8 cellular contexts compared by ENCODE assay signal in genomic region chr18:35343936-35344735, GRCh38. TPM values are rescaled to one million over a fixed set of nuclear protein-coding genes. Genes with fewer than 3 reads are reported as not detected.
DNase-seq lines count a peak whose midpoint lies in the region; ATAC-seq and TF ChIP-seq lines count a peak whose summit lies in the region.

TSS of gene ZNF24 (minus strand) at chr18:35344420. CDS start at chr18:35340650, 3,770 bp downstream.

- peak within 1 kb of the TSS; percentile 97 for H3K27ac Mint-ChIP-seq in T-helper 17 cell

- H3K4me3 Mint-ChIP-seq in T-helper 17 cell, result peak within 1 kb of the TSS; percentile 98

- H3K4me1 Mint-ChIP-seq in T-helper 17 cell, result peaks cover 23% of the 10 kb centered on the region

- TF ChIP-seq POLR2A in GM15510 (IDR thresholded peaks at IDR 0.05; ENCODE audit: borderline replicate concordance, extremely low read depth, insufficient read length), result peak; percentile 81
- peak; percentile 69 for TF ChIP-seq POLR2A in prostate gland (IDR thresholded peaks at IDR 0.05)

- no peaks in the 10 kb centered on the region for H3K9me3 ChIP-seq in T-helper 17 cell (ENCODE audit: control insufficient read depth, low read length, poor library complexity, severe bottlenecking)
- H3K9me3 ChIP-seq in left ventricle myocardium inferior (replicated peaks), result no peaks in the 10 kb centered on the region
- no peaks in the 10 kb centered on the region for H3K9me3 ChIP-seq in prostate gland

- H3K4me1 ChIP-seq in left ventricle myocardium inferior (peaks cover 62% of the 10 kb centered on the region), prostate gland (replicated peaks) (no peaks in the 10 kb centered on the region), urinary bladder (ENCODE audit: insufficient read depth) (peaks cover 3% of the 10 kb centered on the region)

- TF ChIP-seq CTCF in left ventricle myocardium inferior (IDR thresholded peaks at IDR 0.05; ENCODE audit: borderline replicate concordance) (no peak), prostate gland (IDR thresholded peaks at IDR 0.05) (peak in 1 of 4 experiments; percentile 4)

- no peaks in the 10 kb centered on the region for H3K27me3 Mint-ChIP-seq in T-helper 17 cell

- peak within 1 kb of the TSS; percentile 92 for H3K4me3 ChIP-seq in left ventricle myocardium inferior
- H3K4me3 ChIP-seq in prostate gland, result peak within 1 kb of the TSS; percentile 92 to 95
- H3K4me3 ChIP-seq in urinary bladder (ENCODE audit: low read depth, low read length), result peak within 1 kb of the TSS; percentile 79

- DNase-seq in NCI-H1694 treated with DMSO at 0.1 percent for 48 hours (lab: John Stamatoyannopoulos, UW), result peak; percentile 67
- peak; percentile 84 to 90 (median 85) for DNase-seq in T-helper 17 cell
- DNase-seq in amygdala (lab: John Stamatoyannopoulos, UW), result peak; percentile 59 to 98 (median 94)
- peak; percentile 97 for DNase-seq in left ventricle myocardium inferior
- peak; percentile 95 for DNase-seq in prostate gland (ENCODE audit: low spot score)

- ATAC-seq in HG02885 (IDR thresholded peaks at IDR 0.05; ENCODE audit: poor library complexity, unreplicated experiment), result peak; percentile 95
- ATAC-seq in T-helper 17 cell, result peak; percentile 88

- no peaks in the 10 kb centered on the region for H3K27me3 ChIP-seq in left ventricle myocardium inferior (ENCODE audit: low read depth)
- H3K27me3 ChIP-seq in prostate gland (replicated peaks; ENCODE audit: insufficient read depth), result no peaks in the 10 kb centered on the region

- peaks cover 3% of the 10 kb centered on the region for H3K36me3 Mint-ChIP-seq in T-helper 17 cell (ENCODE audit: low read depth)

- peak within 1 kb of the TSS; percentile 99 for H3K27ac ChIP-seq in left ventricle myocardium inferior (replicated peaks)
- H3K27ac ChIP-seq in prostate gland, result peak within 1 kb of the TSS; percentile 98
- H3K27ac ChIP-seq in urinary bladder (ENCODE audit: low read depth), result peak within 1 kb of the TSS; percentile 99

- 0% methylated on average over 42 of the region's 64 CpGs for WGBS in prostate gland
- WGBS in urinary bladder, result under 1% methylated on average over 64 of the region's 64 CpGs

- intact Hi-C loops in left ventricle myocardium inferior (cut with micrococcal nuclease), result no loop called here
- intact Hi-C loops in prostate gland (cut with DNase I), result loop anchor here (1.0 to 10.0 kb wide), 2 partner anchors 103 to 339 kb away; partner anchors contain the start of gene ZNF397

- H3K36me3 ChIP-seq in left ventricle myocardium inferior (peaks cover 15% of the 10 kb centered on the region), prostate gland (no peaks in the 10 kb centered on the region), urinary bladder (ENCODE audit: insufficient read depth) (no peaks in the 10 kb centered on the region)

RNA-seq across cellular contexts. Expression of gene ZNF24, which starts in this region (rescaled TPM):
- total RNA-seq in T-helper 17 cell (10 to 100 TPM; 59.9 to 67.4 TPM), left ventricle myocardium inferior (44.5 TPM), prostate gland (10 to 100 TPM; 39.4 to 53.4 TPM), urinary bladder (68.9 TPM)
- polyA plus RNA-seq in urinary bladder, result 22.7 TPM

Comparison
In these comparisons a context has a peak if more than half of its experiments do, and no peak if none do; other contexts are left out.
1. Peak in every context shown above with its lines: DNase-seq, ATAC-seq, H3K4me3 ChIP-seq and H3K27ac ChIP-seq.